13 cellular contexts compared by ENCODE assay signal in genomic region chr3:147816770-147817169, GRCh38.
DNase-seq lines count a peak whose midpoint lies in the region; ATAC-seq and TF ChIP-seq lines count a peak whose summit lies in the region.
"Had no signal": no experiment of that assay in that cellular context is flagged by ENCODE, and none has a peak within 500 bp of the region (broad histone marks: within the 10 kb centered on the region; RNA-seq: fewer than 3 reads in every experiment).

No MANE protein-coding gene starts in this region.

- peaks cover 3% of the 10 kb centered on the region for H3K9me3 Mint-ChIP-seq in CD4-positive, alpha-beta T cell
- no peaks in the 10 kb centered on the region for H3K9me3 Mint-ChIP-seq in H9

- H3K27ac ChIP-seq in CD4-positive, alpha-beta T cell (ENCODE audit: low read depth, low read length), result no peak overlapping the region
- no peak overlapping the region for H3K27ac ChIP-seq in H9 (ENCODE audit: insufficient read length, low read depth, low read length)

- no peak overlapping the region for H4K8ac ChIP-seq in H9 (replicated peaks; ENCODE audit: insufficient read length, low read depth, low read length)

- no peak overlapping the region for H2BK120ac ChIP-seq in H9 (ENCODE audit: low read depth, low read length, poor library complexity, severe bottlenecking)

- no CpG with 5 or more reads among the region's 6 CpGs for WGBS in H9 (ENCODE audit: extremely low coverage, insufficient read length, low lambda C conversion rate)

- H3K4me1 ChIP-seq in H9 (ENCODE audit: insufficient read depth, low read length), result no peaks in the 10 kb centered on the region

- no peaks in the 10 kb centered on the region for H3K79me2 ChIP-seq in H9 (ENCODE audit: insufficient read depth, low read length)

- no peak overlapping the region for H3K4me2 ChIP-seq in H9 (ENCODE audit: insufficient read depth, insufficient read length, low read length)

- no peak overlapping the region for H3K4ac ChIP-seq in H9 (ENCODE audit: low read depth, low read length)

- peak; percentile 29 for ATAC-seq in esophagus mucosa
- no peak for ATAC-seq in GM21381 (IDR thresholded peaks at IDR 0.05; ENCODE audit: unreplicated experiment)
- no peak for ATAC-seq in HG03521 (IDR thresholded peaks at IDR 0.05; ENCODE audit: unreplicated experiment)
- ATAC-seq in CD4-positive, alpha-beta T cell (ENCODE audit: poor library complexity), result no peak

- no peak overlapping the region for H2BK15ac ChIP-seq in H9 (ENCODE audit: low read depth, low read length)

- H3K27me3 Mint-ChIP-seq in CD4-positive, alpha-beta T cell, result no peaks in the 10 kb centered on the region
- no peaks in the 10 kb centered on the region for H3K27me3 Mint-ChIP-seq in H9 (ENCODE audit: low read depth)
- H3K27me3 Mint-ChIP-seq: CD8-positive, alpha-beta memory T cell had no signal

- H3K56ac ChIP-seq in H9 (ENCODE audit: insufficient read length, low read depth, low read length), result no peak overlapping the region

- H2BK12ac ChIP-seq in H9 (ENCODE audit: insufficient read length, low read depth, low read length), result no peak overlapping the region

- no peak overlapping the region for H2BK5ac ChIP-seq in H9 (ENCODE audit: insufficient read length, low read length)

- H2AFZ ChIP-seq in H9 (ENCODE audit: low read length), result no peak overlapping the region

- no peak overlapping the region for H3K23ac ChIP-seq in H9 (ENCODE audit: insufficient read length, low read depth, low read length)

- no peak overlapping the region for H2AK5ac ChIP-seq in H9 (ENCODE audit: insufficient read length, low read length)

- H2BK20ac ChIP-seq in H9 (ENCODE audit: low read depth, low read length, poor library complexity, severe bottlenecking), result no peak overlapping the region

- no peaks in the 10 kb centered on the region for H3K79me1 ChIP-seq in H9 (ENCODE audit: insufficient read depth, low read depth, low read length, poor library complexity, severe bottlenecking)

- POLR2A ChIA-PET in CD4-positive, alpha-beta T cell (lab: Charles Lee), result no interaction called here

- H3K14ac ChIP-seq in H9 (ENCODE audit: insufficient read depth, low read length), result no peak overlapping the region

- H3K4me1 Mint-ChIP-seq in CD4-positive, alpha-beta T cell (ENCODE audit: low read depth), result no peaks in the 10 kb centered on the region
- no peaks in the 10 kb centered on the region for H3K4me1 Mint-ChIP-seq in H9
- H3K4me1 Mint-ChIP-seq: CD8-positive, alpha-beta memory T cell had no signal

- no peak overlapping the region for H4K5ac ChIP-seq in H9 (ENCODE audit: insufficient read length, low read depth, low read length)

- H3K27me3 ChIP-seq in CD4-positive, alpha-beta T cell (ENCODE audit: control insufficient read depth, insufficient read depth, low read length), result no peaks in the 10 kb centered on the region
- H3K27me3 ChIP-seq in H9 (ENCODE audit: insufficient read depth, low read length), result no peaks in the 10 kb centered on the region; the same call in 1 of the 2 replicates

- no peak overlapping the region for H3K9ac ChIP-seq in H9 (ENCODE audit: extremely low read depth, insufficient read length, low read length)

- no peaks in the 10 kb centered on the region for H3K36me3 Mint-ChIP-seq in CD4-positive, alpha-beta T cell (ENCODE audit: low read depth)
- H3K36me3 Mint-ChIP-seq in H9 (ENCODE audit: insufficient read depth in 1 of 3, low read depth in 3 of 3), result no peaks in the 10 kb centered on the region
- H3K36me3 Mint-ChIP-seq: CD8-positive, alpha-beta memory T cell had no signal

- H3K23me2 ChIP-seq in H9 (ENCODE audit: insufficient read length, low read depth, low read length, poor library complexity, severe bottlenecking), result no peaks in the 10 kb centered on the region

- H3K9me3 ChIP-seq in CD4-positive, alpha-beta T cell (ENCODE audit: control insufficient read depth, low read length), result no peaks in the 10 kb centered on the region
- H3K9me3 ChIP-seq in H9 (ENCODE audit: control insufficient read depth, low read depth, low read length), result no peaks in the 10 kb centered on the region

- TF ChIP-seq CTCF in CD4-positive, alpha-beta T cell (IDR thresholded peaks at IDR 0.05), result no peak
- no peak for TF ChIP-seq CTCF in H9 (conservative IDR thresholded peaks at IDR 0.05)

- H3K27ac Mint-ChIP-seq in CD4-positive, alpha-beta T cell, result no peak overlapping the region
- H3K27ac Mint-ChIP-seq in H9, result peak overlapping the region in 1 of 3 experiments; percentile 12; a peak in 1 of 7 replicates
- H3K27ac Mint-ChIP-seq: CD8-positive, alpha-beta memory T cell had no signal

- H3K18ac ChIP-seq in H9 (ENCODE audit: insufficient read length, low read depth, low read length), result no peak overlapping the region

- H3T11ph ChIP-seq in H9 (ENCODE audit: low read length), result no peak overlapping the region

- intact Hi-C loops in posterior vena cava (cut with DNase I), result no loop called here
- intact Hi-C loops in CD4-positive, alpha-beta T cell (cut with DNase I, micrococcal nuclease), result no loop called here

- CTCF ChIA-PET in CD4-positive, alpha-beta T cell (lab: Charles Lee), result no interaction called here

- DNase-seq in DMS53 (lab: John Stamatoyannopoulos, UW) (peak; percentile 56), NCI-H2081 (lab: John Stamatoyannopoulos, UW) (peak; percentile 80 to 94), posterior vena cava (ENCODE audit: low spot score) (peak; percentile 82), H9 (no peak)
- DNase-seq in CD4-positive, alpha-beta T cell, result no peak
- DNase-seq: activated T-cell treated with anti-CD3 and anti-CD28 coated beads, Interleukin-2, amount 50 U/mL, for 1 hour; caudate nucleus; CD8-positive, alpha-beta memory T cell; Kasumi-1; stimulated activated CD4-positive, alpha-beta T cell treated with anti-CD3 and anti-CD28 coated beads, Interleukin-2, amount 100 ng/mL, for 48 hours had no signal

- H3K4me3 Mint-ChIP-seq in CD4-positive, alpha-beta T cell, result no peak overlapping the region
- H3K4me3 Mint-ChIP-seq in H9, result no peak overlapping the region
- H3K4me3 Mint-ChIP-seq: CD8-positive, alpha-beta memory T cell had no signal

- H4K91ac ChIP-seq in H9 (ENCODE audit: insufficient read length, low read depth, low read length), result no peak overlapping the region

- H4K20me1 ChIP-seq in H9 (ENCODE audit: control insufficient read depth, insufficient read depth, insufficient read length), result no peaks in the 10 kb centered on the region

Comparison
In these comparisons a context has a peak if more than half of its experiments do, and no peak if none do; other contexts are left out.
1. DNase-seq: peak in DMS53 (single experiment), NCI-H2081 (2 of 2) and posterior vena cava (single experiment); none in CD4-positive, alpha-beta T cell (0 of 10) and H9 (single experiment).